In genomic region chr22:27314276-27314807, GRCh38 we compare ENCODE assay signal across 2 cellular contexts.
A peak's percentile ranks its signal among the peaks of the same experiment; 100 is the strongest.
TF ChIP-seq lines count a peak whose summit lies in the region.

No MANE protein-coding gene starts in this region.

TF ChIP-seq in HepG2, 621 proteins besides CTCF, POLR2A, EP300 and RAD21:
- TF ChIP-seq THYN1 (CRISPR knock-in tag; IDR thresholded peaks at IDR 0.05; ENCODE audit: borderline replicate concordance, low read depth) (no peak), ATF7 (IDR thresholded peaks at IDR 0.05) (peak; percentile 72), ATF7 (CRISPR knock-in tag; IDR thresholded peaks at IDR 0.05) (no peak)

TF ChIP-seq in endothelial cell of umbilical vein, 7 proteins besides CTCF, POLR2A, EP300 and RAD21:
- TF ChIP-seq FOS (IDR thresholded peaks at IDR 0.05; ENCODE audit: borderline replicate concordance, insufficient read depth, low read length) (no peak), MAX (IDR thresholded peaks at IDR 0.05; ENCODE audit: insufficient read depth, insufficient read length) (no peak), MYC (IDR thresholded peaks at IDR 0.05; ENCODE audit: low read depth, low read length) (no peak), POLR2AphosphoS5 (IDR thresholded peaks at IDR 0.05; ENCODE audit: insufficient read depth, low read depth, low read length) (no peak), EZH2 (IDR thresholded peaks at IDR 0.05; ENCODE audit: borderline replicate concordance, low read depth, low read length, severe bottlenecking) (no peak), JUN (IDR thresholded peaks at IDR 0.05; ENCODE audit: borderline replicate concordance, insufficient read depth, insufficient read length, low read depth) (no peak), GATA2 (IDR thresholded peaks at IDR 0.05; ENCODE audit: insufficient read depth, insufficient read length, low read depth, low read length) (no peak)
